ENCODE assay signal across 7 cellular contexts in genomic region chrX:15349046-15349445, GRCh38. TPM values are rescaled to one million over a fixed set of nuclear protein-coding genes. Genes with fewer than 3 reads are reported as not detected.
A peak's percentile ranks its signal among the peaks of the same experiment; 100 is the strongest.
DNase-seq lines count a peak whose midpoint lies in the region; ATAC-seq lines count a peak whose summit lies in the region.

No MANE protein-coding gene starts in this region.

- ATAC-seq in activated naive CD8-positive, alpha-beta T cell treated with anti-CD3 and anti-CD28 coated beads, Interleukin-2, amount 10 ng/mL, durations not matched to agents 7 days and 5 days (ENCODE audit: low read depth) = peak; percentile 18
- ATAC-seq in left cardiac atrium = peak; percentile 81 to 92

- H3K27me3 ChIP-seq in HAP-1 (ENCODE audit: low read depth) = no peaks in the 10 kb centered on the region; the same call in 1 of the 2 replicates

- no peak overlapping the region for H3K4me3 ChIP-seq in HAP-1

- peaks cover 4% of the 10 kb centered on the region for H3K4me1 Mint-ChIP-seq in activated naive CD8-positive, alpha-beta T cell treated with anti-CD3 and anti-CD28 coated beads, Interleukin-2, amount 10 ng/mL, durations not matched to agents 7 days and 5 days

- no peaks in the 10 kb centered on the region for H3K36me3 Mint-ChIP-seq in activated naive CD8-positive, alpha-beta T cell treated with anti-CD3 and anti-CD28 coated beads, Interleukin-2, amount 10 ng/mL, durations not matched to agents 7 days and 5 days

- H3K9me3 Mint-ChIP-seq in activated naive CD8-positive, alpha-beta T cell treated with anti-CD3 and anti-CD28 coated beads, Interleukin-2, amount 10 ng/mL, durations not matched to agents 7 days and 5 days = no peaks in the 10 kb centered on the region

- POLR2A ChIA-PET in activated naive CD8-positive, alpha-beta T cell treated with anti-CD3 and anti-CD28 coated beads, Interleukin-2, amount 10 ng/mL, durations not matched to agents 7 days and 5 days (lab: Charles Lee) = no interaction called here

- DNase-seq in ELF-1 (ENCODE audit: low read depth, low spot score) (peak; percentile 58), HAP-1 (ENCODE audit: low spot score in 2 of 2) (peak; percentile 68 to 74), NCI-H226 (peak; percentile 3), left cardiac atrium (no peak), retina (peak; percentile 43)
- DNase-seq in activated naive CD8-positive, alpha-beta T cell treated with anti-CD3 and anti-CD28 coated beads, Interleukin-2, amount 10 ng/mL, durations not matched to agents 7 days and 5 days = no peak
- DNase-seq in activated effector memory CD4-positive, alpha-beta T cell treated with Interleukin-2 at 50 U/mL for 16 hours = no peak

- no peaks in the 10 kb centered on the region for H3K4me1 ChIP-seq in HAP-1

- no peaks in the 10 kb centered on the region for H3K9me3 ChIP-seq in HAP-1

- H3K4me3 Mint-ChIP-seq in activated naive CD8-positive, alpha-beta T cell treated with anti-CD3 and anti-CD28 coated beads, Interleukin-2, amount 10 ng/mL, durations not matched to agents 7 days and 5 days = no peak overlapping the region

- H3K27me3 Mint-ChIP-seq in activated naive CD8-positive, alpha-beta T cell treated with anti-CD3 and anti-CD28 coated beads, Interleukin-2, amount 10 ng/mL, durations not matched to agents 7 days and 5 days = peaks cover 6% of the 10 kb centered on the region

- in situ Hi-C loops in HAP-1 (cut with MboI; ENCODE audit: low sequenced_read_pairs) = loop anchor here (5.0 kb wide), 2 partner anchors 118 to 218 kb away; no protein-coding TSS in a partner anchor

- no peak overlapping the region for H3K27ac Mint-ChIP-seq in activated naive CD8-positive, alpha-beta T cell treated with anti-CD3 and anti-CD28 coated beads, Interleukin-2, amount 10 ng/mL, durations not matched to agents 7 days and 5 days

- intact Hi-C loops in left cardiac atrium (cut with DNase I) = loop anchor here (2.0 to 5.0 kb wide), 2 partner anchors 118 kb away; no protein-coding TSS in a partner anchor

- H3K36me3 ChIP-seq in HAP-1 (replicated peaks) = no peaks in the 10 kb centered on the region

RNA-seq across cellular contexts. Expression of gene PIGA, which starts 13.7 kb away (rescaled TPM):
- 10 to 100 TPM; 21.6 to 22.2 TPM for total RNA-seq in activated naive CD8-positive, alpha-beta T cell treated with anti-CD3 and anti-CD28 coated beads, Interleukin-2, amount 10 ng/mL, durations not matched to agents 7 days and 5 days
- 1 to 10 TPM; 2.9 to 6.3 TPM for total RNA-seq in left cardiac atrium

RNA-seq across cellular contexts. Expression of gene ASB11, which starts 33.6 kb away (rescaled TPM):
- not detected for total RNA-seq in activated naive CD8-positive, alpha-beta T cell treated with anti-CD3 and anti-CD28 coated beads, Interleukin-2, amount 10 ng/mL, durations not matched to agents 7 days and 5 days
- total RNA-seq in left cardiac atrium = 10 to 100 TPM; 61.6 to 65.9 TPM

RNA-seq across cellular contexts. Expression of gene VEGFD, which starts 35.2 kb away (rescaled TPM):
- total RNA-seq in activated naive CD8-positive, alpha-beta T cell treated with anti-CD3 and anti-CD28 coated beads, Interleukin-2, amount 10 ng/mL, durations not matched to agents 7 days and 5 days = not detected
- total RNA-seq in left cardiac atrium = 10 to 100 TPM in 1 of 2 donors, 1 to 10 TPM in 1; 2.5 to 13.9 TPM

Comparison
In these comparisons a context has a peak if more than half of its experiments do, and no peak if none do; other contexts are left out.
1. DNase-seq: peak in ELF-1 (single experiment), HAP-1 (2 of 2), NCI-H226 (single experiment) and retina (single experiment); none in activated naive CD8-positive, alpha-beta T cell treated with anti-CD3 and anti-CD28 coated beads, Interleukin-2, amount 10 ng/mL, durations not matched to agents 7 days and 5 days (single experiment), left cardiac atrium (single experiment) and activated effector memory CD4-positive, alpha-beta T cell treated with Interleukin-2 at 50 U/mL for 16 hours (single experiment).
2. RNA of gene ASB11, which starts 33.6 kb away (total RNA-seq): 61.6 to 65.9 TPM in left cardiac atrium; not detected in activated naive CD8-positive, alpha-beta T cell treated with anti-CD3 and anti-CD28 coated beads, Interleukin-2, amount 10 ng/mL, durations not matched to agents 7 days and 5 days; every median in the first group is over 10 times any median in the second.